In genomic region chr16:66924527-66925321, GRCh38 we compare ENCODE assay signal across 1 cellular context.
TF ChIP-seq lines count a peak whose summit lies in the region.

No MANE protein-coding gene starts in this region.

TF ChIP-seq in HepG2, 621 proteins besides CTCF, POLR2A, EP300 and RAD21 (continued from another document and continues in another):
- TF ChIP-seq MAZ (IDR thresholded peaks at IDR 0.05; ENCODE audit: borderline replicate concordance, low read depth, low read length) (peak; percentile 69), MAZ (CRISPR knock-in tag; IDR thresholded peaks at IDR 0.05; ENCODE audit: low read depth) (peak; percentile 83), SIX4 (CRISPR knock-in tag; IDR thresholded peaks at IDR 0.05) (no peak), NFKBIZ (CRISPR knock-in tag; IDR thresholded peaks at IDR 0.05) (no peak), ZNF746 (CRISPR knock-in tag; IDR thresholded peaks at IDR 0.05) (no peak; the same call in 1 of the 2 replicates), ZNF570 (CRISPR knock-in tag; IDR thresholded peaks at IDR 0.05; ENCODE audit: borderline replicate concordance) (no peak), ZNF292 (CRISPR knock-in tag; IDR thresholded peaks at IDR 0.05; ENCODE audit: borderline replicate concordance, low read depth) (0 out of 2 replicates have a peak, but pooled peaks have one; percentile 20), TCF7 (IDR thresholded peaks at IDR 0.05; ENCODE audit: low read depth) (no peak), RNF2 (conservative IDR thresholded peaks at IDR 0.05; ENCODE audit: low read depth) (no peak), ZNF530 (CRISPR knock-in tag; IDR thresholded peaks at IDR 0.05; ENCODE audit: low read depth) (no peak), ZNF749 (CRISPR knock-in tag; IDR thresholded peaks at IDR 0.05; ENCODE audit: borderline replicate concordance) (no peak), ZNF75D (CRISPR knock-in tag; IDR thresholded peaks at IDR 0.05; ENCODE audit: borderline replicate concordance) (no peak), ZFY (CRISPR knock-in tag; IDR thresholded peaks at IDR 0.05) (peak; percentile 55), ZSCAN21 (CRISPR knock-in tag; IDR thresholded peaks at IDR 0.05; ENCODE audit: borderline replicate concordance) (0 out of 2 replicates have a peak, but pooled peaks have one; percentile 40), ZKSCAN1 (IDR thresholded peaks at IDR 0.05; ENCODE audit: low read length) (no peak), CEBPB (IDR thresholded peaks at IDR 0.05; ENCODE audit: borderline replicate concordance, low read depth, low read length) (no peak), NFRKB (IDR thresholded peaks at IDR 0.05) (no peak), HDAC1 (CRISPR knock-in tag; IDR thresholded peaks at IDR 0.05) (peak; percentile 16; the same call in 1 of the 2 replicates), JUND (CRISPR knock-in tag; IDR thresholded peaks at IDR 0.05) (no peak), ZNF235 (CRISPR knock-in tag; IDR thresholded peaks at IDR 0.05; ENCODE audit: borderline replicate concordance) (no peak), TBL1XR1 (IDR thresholded peaks at IDR 0.05; ENCODE audit: borderline replicate concordance, low read length, partially characterized antibody) (no peak), THAP8 (CRISPR knock-in tag; IDR thresholded peaks at IDR 0.05; ENCODE audit: borderline replicate concordance) (no peak), SETDB1 (CRISPR knock-in tag; IDR thresholded peaks at IDR 0.05; ENCODE audit: borderline replicate concordance) (no peak), SSRP1 (CRISPR knock-in tag; IDR thresholded peaks at IDR 0.05) (no peak), STAT6 (CRISPR knock-in tag; IDR thresholded peaks at IDR 0.05; ENCODE audit: borderline replicate concordance) (no peak), CREB1 (IDR thresholded peaks at IDR 0.05) (no peak), CREB1 (CRISPR knock-in tag; IDR thresholded peaks at IDR 0.05) (no peak), ZNF333 (CRISPR knock-in tag; IDR thresholded peaks at IDR 0.05; ENCODE audit: borderline replicate concordance) (no peak), MTF1 (CRISPR knock-in tag; IDR thresholded peaks at IDR 0.05) (no peak), CCDC6 (CRISPR knock-in tag; IDR thresholded peaks at IDR 0.05) (no peak; the same call in 1 of the 2 replicates), ZNF619 (CRISPR knock-in tag; IDR thresholded peaks at IDR 0.05) (no peak), KDM6A (CRISPR knock-in tag; IDR thresholded peaks at IDR 0.05; ENCODE audit: low read depth) (no peak), ZSCAN29 (CRISPR knock-in tag; conservative IDR thresholded peaks at IDR 0.05) (no peak), ZNF143 (CRISPR knock-in tag; IDR thresholded peaks at IDR 0.05) (no peak), ZNF777 (CRISPR knock-in tag; IDR thresholded peaks at IDR 0.05) (peak; percentile 100), ZNF34 (CRISPR knock-in tag; IDR thresholded peaks at IDR 0.05; ENCODE audit: borderline replicate concordance) (no peak), ARID2 (CRISPR knock-in tag; IDR thresholded peaks at IDR 0.05; ENCODE audit: borderline replicate concordance) (no peak), TBX2 (CRISPR knock-in tag; IDR thresholded peaks at IDR 0.05; ENCODE audit: borderline replicate concordance) (no peak), SNAPC2 (CRISPR knock-in tag; IDR thresholded peaks at IDR 0.05) (no peak), ZNF816 (CRISPR knock-in tag; IDR thresholded peaks at IDR 0.05; ENCODE audit: borderline replicate concordance) (no peak), ZNF737 (CRISPR knock-in tag; IDR thresholded peaks at IDR 0.05; ENCODE audit: borderline replicate concordance) (no peak), ZNF33A (CRISPR knock-in tag; IDR thresholded peaks at IDR 0.05; ENCODE audit: borderline replicate concordance) (no peak), ZSCAN9 (CRISPR knock-in tag; IDR thresholded peaks at IDR 0.05; ENCODE audit: borderline replicate concordance) (no peak), FOSL2 (CRISPR knock-in tag; IDR thresholded peaks at IDR 0.05) (0 out of 2 replicates have a peak, but pooled peaks have one; percentile 7), ZBTB8A (CRISPR knock-in tag; IDR thresholded peaks at IDR 0.05; ENCODE audit: borderline replicate concordance, low read depth) (no peak), PRMT3 (CRISPR knock-in tag; IDR thresholded peaks at IDR 0.05; ENCODE audit: borderline replicate concordance, low read depth) (no peak), FIP1L1 (IDR thresholded peaks at IDR 0.05; ENCODE audit: borderline replicate concordance, insufficient read depth, low read depth, low read length) (no peak), KDM2A (CRISPR knock-in tag; IDR thresholded peaks at IDR 0.05; ENCODE audit: borderline replicate concordance, low read depth) (peak; percentile 59), PRDM15 (CRISPR knock-in tag; IDR thresholded peaks at IDR 0.05) (peak; percentile 51; the same call in 1 of the 2 replicates), PITX1 (CRISPR knock-in tag; IDR thresholded peaks at IDR 0.05) (no peak), PREB (CRISPR knock-in tag; IDR thresholded peaks at IDR 0.05) (peak; percentile 83; the same call in 1 of the 2 replicates), SPEN (CRISPR knock-in tag; IDR thresholded peaks at IDR 0.05; ENCODE audit: low read depth) (no peak; the same call in 1 of the 2 replicates)
- TF ChIP-seq, protein P1, sequence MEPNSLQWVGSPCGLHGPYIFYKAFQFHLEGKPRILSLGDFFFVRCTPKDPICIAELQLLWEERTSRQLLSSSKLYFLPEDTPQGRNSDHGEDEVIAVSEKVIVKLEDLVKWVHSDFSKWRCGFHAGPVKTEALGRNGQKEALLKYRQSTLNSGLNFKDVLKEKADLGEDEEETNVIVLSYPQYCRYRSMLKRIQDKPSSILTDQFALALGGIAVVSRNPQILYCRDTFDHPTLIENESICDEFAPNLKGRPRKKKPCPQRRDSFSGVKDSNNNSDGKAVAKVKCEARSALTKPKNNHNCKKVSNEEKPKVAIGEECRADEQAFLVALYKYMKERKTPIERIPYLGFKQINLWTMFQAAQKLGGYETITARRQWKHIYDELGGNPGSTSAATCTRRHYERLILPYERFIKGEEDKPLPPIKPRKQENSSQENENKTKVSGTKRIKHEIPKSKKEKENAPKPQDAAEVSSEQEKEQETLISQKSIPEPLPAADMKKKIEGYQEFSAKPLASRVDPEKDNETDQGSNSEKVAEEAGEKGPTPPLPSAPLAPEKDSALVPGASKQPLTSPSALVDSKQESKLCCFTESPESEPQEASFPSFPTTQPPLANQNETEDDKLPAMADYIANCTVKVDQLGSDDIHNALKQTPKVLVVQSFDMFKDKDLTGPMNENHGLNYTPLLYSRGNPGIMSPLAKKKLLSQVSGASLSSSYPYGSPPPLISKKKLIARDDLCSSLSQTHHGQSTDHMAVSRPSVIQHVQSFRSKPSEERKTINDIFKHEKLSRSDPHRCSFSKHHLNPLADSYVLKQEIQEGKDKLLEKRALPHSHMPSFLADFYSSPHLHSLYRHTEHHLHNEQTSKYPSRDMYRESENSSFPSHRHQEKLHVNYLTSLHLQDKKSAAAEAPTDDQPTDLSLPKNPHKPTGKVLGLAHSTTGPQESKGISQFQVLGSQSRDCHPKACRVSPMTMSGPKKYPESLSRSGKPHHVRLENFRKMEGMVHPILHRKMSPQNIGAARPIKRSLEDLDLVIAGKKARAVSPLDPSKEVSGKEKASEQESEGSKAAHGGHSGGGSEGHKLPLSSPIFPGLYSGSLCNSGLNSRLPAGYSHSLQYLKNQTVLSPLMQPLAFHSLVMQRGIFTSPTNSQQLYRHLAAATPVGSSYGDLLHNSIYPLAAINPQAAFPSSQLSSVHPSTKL (CRISPR knock-in tag; IDR thresholded peaks at IDR 0.05): 0 out of 2 replicates have a peak, but pooled peaks have one; percentile 17
- TF ChIP-seq, protein P2, sequence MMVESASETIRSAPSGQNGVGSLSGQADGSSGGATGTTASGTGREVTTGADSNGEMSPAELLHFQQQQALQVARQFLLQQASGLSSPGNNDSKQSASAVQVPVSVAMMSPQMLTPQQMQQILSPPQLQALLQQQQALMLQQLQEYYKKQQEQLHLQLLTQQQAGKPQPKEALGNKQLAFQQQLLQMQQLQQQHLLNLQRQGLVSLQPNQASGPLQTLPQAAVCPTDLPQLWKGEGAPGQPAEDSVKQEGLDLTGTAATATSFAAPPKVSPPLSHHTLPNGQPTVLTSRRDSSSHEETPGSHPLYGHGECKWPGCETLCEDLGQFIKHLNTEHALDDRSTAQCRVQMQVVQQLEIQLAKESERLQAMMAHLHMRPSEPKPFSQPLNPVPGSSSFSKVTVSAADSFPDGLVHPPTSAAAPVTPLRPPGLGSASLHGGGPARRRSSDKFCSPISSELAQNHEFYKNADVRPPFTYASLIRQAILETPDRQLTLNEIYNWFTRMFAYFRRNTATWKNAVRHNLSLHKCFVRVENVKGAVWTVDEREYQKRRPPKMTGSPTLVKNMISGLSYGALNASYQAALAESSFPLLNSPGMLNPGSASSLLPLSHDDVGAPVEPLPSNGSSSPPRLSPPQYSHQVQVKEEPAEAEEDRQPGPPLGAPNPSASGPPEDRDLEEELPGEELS (CRISPR knock-in tag; IDR thresholded peaks at IDR 0.05): 0 out of 2 replicates have a peak, but pooled peaks have one; percentile 16
- TF ChIP-seq, protein P3, sequence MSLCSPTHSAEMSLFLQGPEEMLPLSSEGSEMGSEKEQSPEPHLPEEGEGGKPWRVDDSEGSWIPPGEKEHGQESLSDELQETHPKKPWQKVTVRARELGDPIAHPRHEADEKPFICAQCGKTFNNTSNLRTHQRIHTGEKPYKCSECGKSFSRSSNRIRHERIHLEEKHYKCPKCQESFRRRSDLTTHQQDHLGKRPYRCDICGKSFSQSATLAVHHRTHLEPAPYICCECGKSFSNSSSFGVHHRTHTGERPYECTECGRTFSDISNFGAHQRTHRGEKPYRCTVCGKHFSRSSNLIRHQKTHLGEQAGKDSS (CRISPR knock-in tag; IDR thresholded peaks at IDR 0.05; ENCODE audit: borderline replicate concordance, low read depth): no peak
- TF ChIP-seq, protein P4, sequence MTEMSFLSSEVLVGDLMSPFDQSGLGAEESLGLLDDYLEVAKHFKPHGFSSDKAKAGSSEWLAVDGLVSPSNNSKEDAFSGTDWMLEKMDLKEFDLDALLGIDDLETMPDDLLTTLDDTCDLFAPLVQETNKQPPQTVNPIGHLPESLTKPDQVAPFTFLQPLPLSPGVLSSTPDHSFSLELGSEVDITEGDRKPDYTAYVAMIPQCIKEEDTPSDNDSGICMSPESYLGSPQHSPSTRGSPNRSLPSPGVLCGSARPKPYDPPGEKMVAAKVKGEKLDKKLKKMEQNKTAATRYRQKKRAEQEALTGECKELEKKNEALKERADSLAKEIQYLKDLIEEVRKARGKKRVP (CRISPR knock-in tag; IDR thresholded peaks at IDR 0.05): no peak
- TF ChIP-seq, protein P5, sequence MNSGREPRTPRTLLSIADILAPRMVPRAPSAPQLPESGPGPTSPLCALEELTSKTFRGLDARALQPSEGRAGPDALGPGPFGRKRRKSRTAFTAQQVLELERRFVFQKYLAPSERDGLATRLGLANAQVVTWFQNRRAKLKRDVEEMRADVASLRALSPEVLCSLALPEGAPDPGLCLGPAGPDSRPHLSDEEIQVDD (CRISPR knock-in tag; IDR thresholded peaks at IDR 0.05; ENCODE audit: borderline replicate concordance): no peak
